In the genomic region with DNA sequence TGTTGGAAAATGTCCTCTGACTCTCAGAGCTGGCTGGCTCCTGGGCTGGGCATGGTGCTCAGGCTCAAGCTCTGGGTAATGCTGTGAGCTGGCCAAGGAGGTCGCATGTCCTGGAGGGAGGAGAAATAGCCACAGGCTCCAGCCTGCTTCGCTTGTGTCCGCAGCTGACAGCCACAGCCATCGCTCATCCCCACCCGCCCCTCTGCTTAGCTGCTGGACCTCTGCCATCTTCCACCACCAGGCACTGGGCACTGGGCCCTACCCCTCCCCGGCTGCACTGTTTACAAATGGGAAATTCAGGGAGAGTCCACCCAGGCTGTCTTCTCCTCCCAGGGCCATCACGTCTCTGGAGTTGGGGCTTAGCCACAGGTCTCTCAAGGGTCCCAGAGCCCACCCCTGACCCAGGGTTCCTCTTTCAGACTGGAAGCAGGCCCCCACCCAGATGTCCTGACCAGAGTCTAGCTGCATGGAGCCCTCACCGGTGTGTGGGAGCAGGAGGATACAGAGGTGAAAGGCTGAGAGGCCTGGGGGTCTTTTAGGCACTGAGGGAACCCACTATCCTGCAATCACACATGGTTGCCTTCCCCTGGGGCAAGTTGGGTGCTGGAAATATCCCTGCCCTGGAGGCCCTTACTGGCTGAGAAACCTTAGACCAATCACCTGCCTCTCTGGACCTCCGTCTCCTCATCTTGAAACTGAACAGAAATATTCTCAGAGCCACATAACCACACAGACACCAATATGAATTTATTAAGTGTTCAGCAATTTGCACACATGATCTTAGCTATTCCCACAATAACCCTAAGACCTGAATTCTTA, we compare ENCODE assay signal across 1 cellular context.
TF ChIP-seq lines count a peak whose summit lies in the region.

No MANE protein-coding gene starts in this region.

TF ChIP-seq in HepG2, 621 proteins besides CTCF, POLR2A, EP300 and RAD21 (continued from another document):
- TF ChIP-seq, protein P1, sequence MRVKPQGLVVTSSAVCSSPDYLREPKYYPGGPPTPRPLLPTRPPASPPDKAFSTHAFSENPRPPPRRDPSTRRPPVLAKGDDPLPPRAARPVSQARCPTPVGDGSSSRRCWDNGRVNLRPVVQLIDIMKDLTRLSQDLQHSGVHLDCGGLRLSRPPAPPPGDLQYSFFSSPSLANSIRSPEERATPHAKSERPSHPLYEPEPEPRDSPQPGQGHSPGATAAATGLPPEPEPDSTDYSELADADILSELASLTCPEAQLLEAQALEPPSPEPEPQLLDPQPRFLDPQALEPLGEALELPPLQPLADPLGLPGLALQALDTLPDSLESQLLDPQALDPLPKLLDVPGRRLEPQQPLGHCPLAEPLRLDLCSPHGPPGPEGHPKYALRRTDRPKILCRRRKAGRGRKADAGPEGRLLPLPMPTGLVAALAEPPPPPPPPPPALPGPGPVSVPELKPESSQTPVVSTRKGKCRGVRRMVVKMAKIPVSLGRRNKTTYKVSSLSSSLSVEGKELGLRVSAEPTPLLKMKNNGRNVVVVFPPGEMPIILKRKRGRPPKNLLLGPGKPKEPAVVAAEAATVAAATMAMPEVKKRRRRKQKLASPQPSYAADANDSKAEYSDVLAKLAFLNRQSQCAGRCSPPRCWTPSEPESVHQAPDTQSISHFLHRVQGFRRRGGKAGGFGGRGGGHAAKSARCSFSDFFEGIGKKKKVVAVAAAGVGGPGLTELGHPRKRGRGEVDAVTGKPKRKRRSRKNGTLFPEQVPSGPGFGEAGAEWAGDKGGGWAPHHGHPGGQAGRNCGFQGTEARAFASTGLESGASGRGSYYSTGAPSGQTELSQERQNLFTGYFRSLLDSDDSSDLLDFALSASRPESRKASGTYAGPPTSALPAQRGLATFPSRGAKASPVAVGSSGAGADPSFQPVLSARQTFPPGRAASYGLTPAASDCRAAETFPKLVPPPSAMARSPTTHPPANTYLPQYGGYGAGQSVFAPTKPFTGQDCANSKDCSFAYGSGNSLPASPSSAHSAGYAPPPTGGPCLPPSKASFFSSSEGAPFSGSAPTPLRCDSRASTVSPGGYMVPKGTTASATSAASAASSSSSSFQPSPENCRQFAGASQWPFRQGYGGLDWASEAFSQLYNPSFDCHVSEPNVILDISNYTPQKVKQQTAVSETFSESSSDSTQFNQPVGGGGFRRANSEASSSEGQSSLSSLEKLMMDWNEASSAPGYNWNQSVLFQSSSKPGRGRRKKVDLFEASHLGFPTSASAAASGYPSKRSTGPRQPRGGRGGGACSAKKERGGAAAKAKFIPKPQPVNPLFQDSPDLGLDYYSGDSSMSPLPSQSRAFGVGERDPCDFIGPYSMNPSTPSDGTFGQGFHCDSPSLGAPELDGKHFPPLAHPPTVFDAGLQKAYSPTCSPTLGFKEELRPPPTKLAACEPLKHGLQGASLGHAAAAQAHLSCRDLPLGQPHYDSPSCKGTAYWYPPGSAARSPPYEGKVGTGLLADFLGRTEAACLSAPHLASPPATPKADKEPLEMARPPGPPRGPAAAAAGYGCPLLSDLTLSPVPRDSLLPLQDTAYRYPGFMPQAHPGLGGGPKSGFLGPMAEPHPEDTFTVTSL (CRISPR knock-in tag; IDR thresholded peaks at IDR 0.05; ENCODE audit: borderline replicate concordance), result no peak
- TF ChIP-seq, protein P2, sequence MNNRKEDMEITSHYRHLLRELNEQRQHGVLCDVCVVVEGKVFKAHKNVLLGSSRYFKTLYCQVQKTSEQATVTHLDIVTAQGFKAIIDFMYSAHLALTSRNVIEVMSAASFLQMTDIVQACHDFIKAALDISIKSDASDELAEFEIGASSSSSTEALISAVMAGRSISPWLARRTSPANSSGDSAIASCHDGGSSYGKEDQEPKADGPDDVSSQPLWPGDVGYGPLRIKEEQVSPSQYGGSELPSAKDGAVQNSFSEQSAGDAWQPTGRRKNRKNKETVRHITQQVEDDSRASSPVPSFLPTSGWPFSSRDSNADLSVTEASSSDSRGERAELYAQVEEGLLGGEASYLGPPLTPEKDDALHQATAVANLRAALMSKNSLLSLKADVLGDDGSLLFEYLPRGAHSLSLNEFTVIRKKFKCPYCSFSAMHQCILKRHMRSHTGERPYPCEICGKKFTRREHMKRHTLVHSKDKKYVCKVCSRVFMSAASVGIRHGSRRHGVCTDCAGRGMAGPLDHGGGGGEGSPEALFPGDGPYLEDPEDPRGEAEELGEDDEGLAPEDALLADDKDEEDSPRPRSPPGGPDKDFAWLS (CRISPR knock-in tag; IDR thresholded peaks at IDR 0.05; ENCODE audit: borderline replicate concordance), result no peak
- no peak for TF ChIP-seq HIVEP1 (CRISPR knock-in tag; IDR thresholded peaks at IDR 0.05)
- TF ChIP-seq FOXJ3 (CRISPR knock-in tag; IDR thresholded peaks at IDR 0.05; ENCODE audit: borderline replicate concordance), result no peak
- TF ChIP-seq SNAI1 (CRISPR knock-in tag; IDR thresholded peaks at IDR 0.05; ENCODE audit: borderline replicate concordance), result no peak
- no peak for TF ChIP-seq ZNF143 (CRISPR knock-in tag; IDR thresholded peaks at IDR 0.05)
- TF ChIP-seq PAWR (CRISPR knock-in tag; IDR thresholded peaks at IDR 0.05; ENCODE audit: borderline replicate concordance), result no peak
- TF ChIP-seq, protein P3, sequence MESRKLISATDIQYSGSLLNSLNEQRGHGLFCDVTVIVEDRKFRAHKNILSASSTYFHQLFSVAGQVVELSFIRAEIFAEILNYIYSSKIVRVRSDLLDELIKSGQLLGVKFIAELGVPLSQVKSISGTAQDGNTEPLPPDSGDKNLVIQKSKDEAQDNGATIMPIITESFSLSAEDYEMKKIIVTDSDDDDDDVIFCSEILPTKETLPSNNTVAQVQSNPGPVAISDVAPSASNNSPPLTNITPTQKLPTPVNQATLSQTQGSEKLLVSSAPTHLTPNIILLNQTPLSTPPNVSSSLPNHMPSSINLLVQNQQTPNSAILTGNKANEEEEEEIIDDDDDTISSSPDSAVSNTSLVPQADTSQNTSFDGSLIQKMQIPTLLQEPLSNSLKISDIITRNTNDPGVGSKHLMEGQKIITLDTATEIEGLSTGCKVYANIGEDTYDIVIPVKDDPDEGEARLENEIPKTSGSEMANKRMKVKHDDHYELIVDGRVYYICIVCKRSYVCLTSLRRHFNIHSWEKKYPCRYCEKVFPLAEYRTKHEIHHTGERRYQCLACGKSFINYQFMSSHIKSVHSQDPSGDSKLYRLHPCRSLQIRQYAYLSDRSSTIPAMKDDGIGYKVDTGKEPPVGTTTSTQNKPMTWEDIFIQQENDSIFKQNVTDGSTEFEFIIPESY (CRISPR knock-in tag; IDR thresholded peaks at IDR 0.05), result no peak
